In the genomic region with DNA sequence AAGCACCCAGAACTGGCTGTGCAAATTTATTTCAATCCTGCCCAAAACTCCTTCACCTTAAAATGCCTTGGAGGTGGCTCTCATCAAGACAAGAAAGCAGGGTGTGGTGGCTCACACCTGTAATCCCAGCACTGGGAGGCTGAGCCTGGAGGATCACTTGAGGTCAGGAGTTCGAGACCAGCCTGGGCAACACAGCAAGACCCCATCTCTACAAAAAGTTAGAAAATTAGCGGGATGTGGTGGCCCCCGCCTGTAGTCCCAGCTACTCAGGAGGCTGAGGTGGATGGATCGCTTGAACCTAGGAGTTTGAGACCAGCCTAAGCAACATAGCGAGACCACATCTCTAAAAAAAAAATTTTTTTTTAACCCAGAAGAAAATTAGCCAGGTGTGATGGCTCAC, we compare ENCODE assay signal across 9 cellular contexts. TPM values are rescaled to one million over a fixed set of nuclear protein-coding genes. Genes with fewer than 3 reads are reported as not detected.
DNase-seq lines count a peak whose midpoint lies in the region; ATAC-seq and TF ChIP-seq lines count a peak whose summit lies in the region.
"Had no signal": no experiment of that assay in that cellular context is flagged by ENCODE, and none has a peak within 500 bp of the region (broad histone marks: within the 10 kb centered on the region; RNA-seq: fewer than 3 reads in every experiment).

No MANE protein-coding gene starts in this region.

- no peaks in the 10 kb centered on the region for H3K36me3 Mint-ChIP-seq in activated T-cell treated with anti-CD3 and anti-CD28 coated beads, Interleukin-2, amount 50 U/mL, for 24 hours (ENCODE audit: low read depth)
- no peaks in the 10 kb centered on the region for H3K36me3 Mint-ChIP-seq in WTC11
- H3K36me3 Mint-ChIP-seq in glutamatergic neuron (ENCODE audit: unreplicated experiment), result no peaks in the 10 kb centered on the region
- no peaks in the 10 kb centered on the region for H3K36me3 Mint-ChIP-seq in stimulated activated memory B cell treated with anti-CD40 and anti-IgM and Interleukin-4, amounts not matched to agents 10 μg/mL and 1 μg/mL and 100 μg/mL, for 72 hours

- peaks cover 13% of the 10 kb centered on the region for H3K4me1 Mint-ChIP-seq in activated T-cell treated with anti-CD3 and anti-CD28 coated beads, Interleukin-2, amount 50 U/mL, for 24 hours (ENCODE audit: low read depth)
- H3K4me1 Mint-ChIP-seq in WTC11 (peaks cover 13% of the 10 kb centered on the region), glutamatergic neuron (ENCODE audit: low read depth, unreplicated experiment) (peaks cover 10% of the 10 kb centered on the region)
- H3K4me1 Mint-ChIP-seq in stimulated activated memory B cell treated with anti-CD40 and anti-IgM and Interleukin-4, amounts not matched to agents 10 μg/mL and 1 μg/mL and 100 μg/mL, for 72 hours, result peaks cover 29% of the 10 kb centered on the region

- CTCF ChIA-PET in WTC11 (lab: Charles Lee), result interaction anchor here (2.3 kb wide), 1 partner anchor 10 kb away, joined by 10 read pairs; no protein-coding TSS in a partner anchor

- no peaks in the 10 kb centered on the region for H3K9me3 Mint-ChIP-seq in activated T-cell treated with anti-CD3 and anti-CD28 coated beads, Interleukin-2, amount 50 U/mL, for 24 hours
- H3K9me3 Mint-ChIP-seq in WTC11, result no peaks in the 10 kb centered on the region
- H3K9me3 Mint-ChIP-seq in glutamatergic neuron (ENCODE audit: unreplicated experiment), result peaks cover 13% of the 10 kb centered on the region
- H3K9me3 Mint-ChIP-seq in stimulated activated memory B cell treated with anti-CD40 and anti-IgM and Interleukin-4, amounts not matched to agents 10 μg/mL and 1 μg/mL and 100 μg/mL, for 72 hours, result no peaks in the 10 kb centered on the region

- intact Hi-C loops in posterior vena cava (cut with DNase I), result no loop called here

- no peak for DNase-seq in activated T-cell treated with anti-CD3 and anti-CD28 coated beads, Interleukin-2, amount 50 U/mL, for 24 hours
- no peak for DNase-seq in activated T-cell treated with anti-CD3 and anti-CD28 coated beads for 4 hours
- no peak for DNase-seq in WTC11 (ENCODE audit: low spot score)
- no peak for DNase-seq in glutamatergic neuron
- DNase-seq in posterior vena cava (ENCODE audit: low spot score), result no peak
- DNase-seq in DMS 273 (lab: John Stamatoyannopoulos, UW; ENCODE audit: unreplicated experiment), result no peak
- DNase-seq: AML-193 had no signal

- POLR2A ChIA-PET in WTC11 (lab: Charles Lee), result no interaction called here

- peaks cover 69% of the 10 kb centered on the region for H3K27me3 Mint-ChIP-seq in activated T-cell treated with anti-CD3 and anti-CD28 coated beads, Interleukin-2, amount 50 U/mL, for 24 hours
- H3K27me3 Mint-ChIP-seq in WTC11 (ENCODE audit: low read depth) (peaks cover 9% of the 10 kb centered on the region; the same call in 1 of the 2 replicates), glutamatergic neuron (ENCODE audit: unreplicated experiment) (peaks cover 8% of the 10 kb centered on the region)
- no peaks in the 10 kb centered on the region for H3K27me3 Mint-ChIP-seq in stimulated activated memory B cell treated with anti-CD40 and anti-IgM and Interleukin-4, amounts not matched to agents 10 μg/mL and 1 μg/mL and 100 μg/mL, for 72 hours

- H3K27ac Mint-ChIP-seq in activated T-cell treated with anti-CD3 and anti-CD28 coated beads, Interleukin-2, amount 50 U/mL, for 24 hours, result no peak overlapping the region
- H3K27ac Mint-ChIP-seq in WTC11, result no peak overlapping the region
- H3K27ac Mint-ChIP-seq in glutamatergic neuron (ENCODE audit: unreplicated experiment), result no peak overlapping the region
- H3K27ac Mint-ChIP-seq in stimulated activated memory B cell treated with anti-CD40 and anti-IgM and Interleukin-4, amounts not matched to agents 10 μg/mL and 1 μg/mL and 100 μg/mL, for 72 hours, result peak overlapping the region; percentile 86

- H3K4me3 Mint-ChIP-seq in activated T-cell treated with anti-CD3 and anti-CD28 coated beads, Interleukin-2, amount 50 U/mL, for 24 hours, result peak overlapping the region; percentile 55
- peak overlapping the region; percentile 67 for H3K4me3 Mint-ChIP-seq in WTC11
- peak overlapping the region; percentile 76 for H3K4me3 Mint-ChIP-seq in glutamatergic neuron (ENCODE audit: unreplicated experiment)
- H3K4me3 Mint-ChIP-seq in stimulated activated memory B cell treated with anti-CD40 and anti-IgM and Interleukin-4, amounts not matched to agents 10 μg/mL and 1 μg/mL and 100 μg/mL, for 72 hours, result peak overlapping the region; percentile 93

- TF ChIP-seq CTCF in WTC11 (IDR thresholded peaks at IDR 0.05) (no peak), glutamatergic neuron (IDR thresholded peaks at IDR 0.05; ENCODE audit: partially characterized antibody, unreplicated experiment) (no peak)

- ATAC-seq in WTC11 (no peak), GM21515 (IDR thresholded peaks at IDR 0.05; ENCODE audit: unreplicated experiment) (no peak)
- no peak for ATAC-seq in stimulated activated memory B cell treated with anti-CD40 and anti-IgM and Interleukin-4, amounts not matched to agents 10 μg/mL and 1 μg/mL and 100 μg/mL, for 72 hours

TF ChIP-seq in WTC11, 78 proteins besides CTCF, POLR2A, EP300 and RAD21:
- TF ChIP-seq ESRRA (CRISPR knock-in tag; IDR thresholded peaks at IDR 0.05; ENCODE audit: borderline replicate concordance) (no peak), MXD4 (CRISPR knock-in tag; IDR thresholded peaks at IDR 0.05; ENCODE audit: borderline replicate concordance) (no peak), GRHL2 (CRISPR knock-in tag; IDR thresholded peaks at IDR 0.05; ENCODE audit: insufficient replicate concordance, severe bottlenecking) (no peak), ZNF396 (CRISPR knock-in tag; IDR thresholded peaks at IDR 0.05; ENCODE audit: borderline replicate concordance) (no peak), GTF2I (CRISPR knock-in tag; conservative IDR thresholded peaks at IDR 0.05) (peak; percentile 90), ZNF121 (CRISPR knock-in tag; IDR thresholded peaks at IDR 0.05) (peak; percentile 100), FOXK1 (CRISPR knock-in tag; IDR thresholded peaks at IDR 0.05) (no peak), NR1H2 (CRISPR knock-in tag; IDR thresholded peaks at IDR 0.05) (no peak), CREM (CRISPR knock-in tag; IDR thresholded peaks at IDR 0.05) (no peak), GABPB1 (CRISPR knock-in tag; IDR thresholded peaks at IDR 0.05) (no peak), ZBTB43 (CRISPR knock-in tag; IDR thresholded peaks at IDR 0.05) (no peak)
- TF ChIP-seq, protein P1, sequence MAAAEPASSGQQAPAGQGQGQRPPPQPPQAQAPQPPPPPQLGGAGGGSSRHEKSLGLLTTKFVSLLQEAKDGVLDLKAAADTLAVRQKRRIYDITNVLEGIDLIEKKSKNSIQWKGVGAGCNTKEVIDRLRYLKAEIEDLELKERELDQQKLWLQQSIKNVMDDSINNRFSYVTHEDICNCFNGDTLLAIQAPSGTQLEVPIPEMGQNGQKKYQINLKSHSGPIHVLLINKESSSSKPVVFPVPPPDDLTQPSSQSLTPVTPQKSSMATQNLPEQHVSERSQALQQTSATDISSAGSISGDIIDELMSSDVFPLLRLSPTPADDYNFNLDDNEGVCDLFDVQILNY (CRISPR knock-in tag; IDR thresholded peaks at IDR 0.05), result no peak
- TF ChIP-seq, protein P2, sequence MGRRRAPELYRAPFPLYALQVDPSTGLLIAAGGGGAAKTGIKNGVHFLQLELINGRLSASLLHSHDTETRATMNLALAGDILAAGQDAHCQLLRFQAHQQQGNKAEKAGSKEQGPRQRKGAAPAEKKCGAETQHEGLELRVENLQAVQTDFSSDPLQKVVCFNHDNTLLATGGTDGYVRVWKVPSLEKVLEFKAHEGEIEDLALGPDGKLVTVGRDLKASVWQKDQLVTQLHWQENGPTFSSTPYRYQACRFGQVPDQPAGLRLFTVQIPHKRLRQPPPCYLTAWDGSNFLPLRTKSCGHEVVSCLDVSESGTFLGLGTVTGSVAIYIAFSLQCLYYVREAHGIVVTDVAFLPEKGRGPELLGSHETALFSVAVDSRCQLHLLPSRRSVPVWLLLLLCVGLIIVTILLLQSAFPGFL (CRISPR knock-in tag; IDR thresholded peaks at IDR 0.05; ENCODE audit: borderline replicate concordance), result no peak
TF ChIP-seq in WTC11: peak in this region for 2.

RNA-seq across cellular contexts. Expression of gene RAB39A, which starts 0.7 kb away (rescaled TPM):
- 9.5 to 12.1 TPM (median 10.6 TPM) in 3 replicates for total RNA-seq in WTC11 (2021)
- 21.9 TPM for total RNA-seq in glutamatergic neuron (ENCODE audit: unreplicated experiment)
- 1 to 10 TPM; 1.6 to 2.5 TPM for total RNA-seq in posterior vena cava
